8 cellular contexts compared by ENCODE assay signal in the genomic region with DNA sequence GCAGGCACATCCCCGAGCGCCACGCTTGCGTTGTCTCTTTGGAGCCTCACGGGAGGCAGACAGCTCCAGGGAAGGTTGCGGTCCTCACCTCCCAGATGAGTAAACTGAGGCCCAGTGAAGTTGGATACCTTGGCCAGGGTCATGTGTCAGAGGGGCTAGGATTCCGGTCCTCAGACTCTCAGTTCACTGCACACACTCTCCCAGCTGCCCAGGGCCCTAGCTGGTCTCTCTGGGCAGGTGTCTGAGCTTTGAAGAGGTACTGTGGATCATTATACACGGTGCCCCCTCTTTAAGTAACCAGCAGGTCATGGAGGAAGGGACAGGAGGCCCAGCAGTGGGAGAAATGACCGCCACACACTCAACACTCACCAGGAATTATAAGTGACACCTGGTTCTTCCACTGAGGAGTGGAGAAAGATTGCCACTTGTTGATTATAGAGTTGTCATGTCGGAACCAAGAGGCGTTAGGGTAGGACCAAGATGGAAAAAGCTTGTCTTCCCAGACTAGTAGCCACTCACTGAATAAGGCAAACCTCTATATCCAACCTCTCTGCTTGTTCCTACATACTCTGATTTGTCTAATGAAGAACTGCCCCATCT. TPM values are rescaled to one million over a fixed set of nuclear protein-coding genes. Genes with fewer than 3 reads are reported as not detected.
DNase-seq lines count a peak whose midpoint lies in the region; ATAC-seq and TF ChIP-seq lines count a peak whose summit lies in the region.

No MANE protein-coding gene starts in this region.

- H3K4me1 Mint-ChIP-seq in activated naive CD4-positive, alpha-beta T cell treated with anti-CD3 and anti-CD28 coated beads for 36 hours (ENCODE audit: low read depth), result peaks cover 35% of the 10 kb centered on the region
- H3K4me1 Mint-ChIP-seq in activated CD8-positive, alpha-beta T cell treated with anti-CD3 and anti-CD28 coated beads, Interleukin-2, amount 10 ng/mL, durations not matched to agents 7 days and 5 days (ENCODE audit: low read depth), result peaks cover 55% of the 10 kb centered on the region

- H3K36me3 Mint-ChIP-seq in activated naive CD4-positive, alpha-beta T cell treated with anti-CD3 and anti-CD28 coated beads for 36 hours (ENCODE audit: low read depth), result peaks cover 19% of the 10 kb centered on the region
- H3K36me3 Mint-ChIP-seq in activated CD8-positive, alpha-beta T cell treated with anti-CD3 and anti-CD28 coated beads, Interleukin-2, amount 10 ng/mL, durations not matched to agents 7 days and 5 days (ENCODE audit: low read depth), result peaks cover 55% of the 10 kb centered on the region

- H3K27me3 Mint-ChIP-seq in activated naive CD4-positive, alpha-beta T cell treated with anti-CD3 and anti-CD28 coated beads for 36 hours (ENCODE audit: low read depth), result no peaks in the 10 kb centered on the region
- H3K27me3 Mint-ChIP-seq in activated CD8-positive, alpha-beta T cell treated with anti-CD3 and anti-CD28 coated beads, Interleukin-2, amount 10 ng/mL, durations not matched to agents 7 days and 5 days (ENCODE audit: low read depth), result no peaks in the 10 kb centered on the region

- no peak for DNase-seq in activated naive CD4-positive, alpha-beta T cell treated with anti-CD3 and anti-CD28 coated beads for 36 hours
- DNase-seq in activated naive CD4-positive, alpha-beta T cell (lab: John Stamatoyannopoulos, UW), result no peak
- no peak for DNase-seq in activated CD8-positive, alpha-beta T cell treated with anti-CD3 and anti-CD28 coated beads, Interleukin-2, amount 10 ng/mL, durations not matched to agents 7 days and 5 days
- no peak for DNase-seq in substantia nigra (lab: John Stamatoyannopoulos, UW)
- no peak for DNase-seq in amygdala (lab: John Stamatoyannopoulos, UW)
- DNase-seq in GM13976 (ENCODE audit: low spot score), result no peak

- peak overlapping the region; percentile 94 for H3K4me3 Mint-ChIP-seq in activated naive CD4-positive, alpha-beta T cell treated with anti-CD3 and anti-CD28 coated beads for 36 hours
- H3K4me3 Mint-ChIP-seq in activated CD8-positive, alpha-beta T cell treated with anti-CD3 and anti-CD28 coated beads, Interleukin-2, amount 10 ng/mL, durations not matched to agents 7 days and 5 days, result peak overlapping the region; percentile 95

- H3K4me3 ChIP-seq in iPS-18c (ENCODE audit: insufficient read depth, low read depth, low read length), result peak overlapping the region; percentile 93

- POLR2A ChIA-PET in activated CD8-positive, alpha-beta T cell treated with anti-CD3 and anti-CD28 coated beads, Interleukin-2, amount 10 ng/mL, durations not matched to agents 7 days and 5 days (lab: Charles Lee), result interaction anchor here (0.7 to 5.2 kb wide), 4 partner anchors 10 to 49 kb away, joined by 3 to 39 read pairs (median 4); a partner anchor contains a TSS

- no peak for TF ChIP-seq CTCF in GM13976 (IDR thresholded peaks at IDR 0.05; ENCODE audit: borderline replicate concordance, control extremely low read depth, extremely low read depth, insufficient read depth, missing control alignments)

- no peaks in the 10 kb centered on the region for H3K9me3 Mint-ChIP-seq in activated naive CD4-positive, alpha-beta T cell treated with anti-CD3 and anti-CD28 coated beads for 36 hours
- H3K9me3 Mint-ChIP-seq in activated CD8-positive, alpha-beta T cell treated with anti-CD3 and anti-CD28 coated beads, Interleukin-2, amount 10 ng/mL, durations not matched to agents 7 days and 5 days (ENCODE audit: insufficient read depth), result no peaks in the 10 kb centered on the region

- peak overlapping the region; percentile 74 for H3K27ac ChIP-seq in substantia nigra (ENCODE audit: low read depth, low read length, poor library complexity, severe bottlenecking)

- H3K27ac Mint-ChIP-seq in activated naive CD4-positive, alpha-beta T cell treated with anti-CD3 and anti-CD28 coated beads for 36 hours, result peak overlapping the region; percentile 77
- H3K27ac Mint-ChIP-seq in activated CD8-positive, alpha-beta T cell treated with anti-CD3 and anti-CD28 coated beads, Interleukin-2, amount 10 ng/mL, durations not matched to agents 7 days and 5 days, result peak overlapping the region; percentile 91

- intact Hi-C loops in activated naive CD4-positive, alpha-beta T cell treated with anti-CD3 and anti-CD28 coated beads for 36 hours (cut with micrococcal nuclease), result loop anchor here (1.0 to 5.0 kb wide), 3 partner anchors 38 to 249 kb away; a partner anchor contains a TSS

- in situ Hi-C loops in GM13976 (cut with MboI; ENCODE audit: low sequenced_read_pairs, unreplicated experiment), result no loop called here

- peak; percentile 4 for ATAC-seq in activated CD8-positive, alpha-beta T cell treated with anti-CD3 and anti-CD28 coated beads, Interleukin-2, amount 10 ng/mL, durations not matched to agents 7 days and 5 days
- no peak for ATAC-seq in GM21390 (IDR thresholded peaks at IDR 0.05; ENCODE audit: unreplicated experiment)

- H3K9me3 ChIP-seq in iPS-18c (ENCODE audit: control insufficient read depth, insufficient read depth, low read length), result no peaks in the 10 kb centered on the region

- CTCF ChIA-PET in activated naive CD4-positive, alpha-beta T cell treated with anti-CD3 and anti-CD28 coated beads for 36 hours (lab: Charles Lee), result interaction anchor here (0.9 to 1.8 kb wide), 6 partner anchors 12 to 187 kb away, joined by 3 to 6 read pairs (median 4); a partner anchor contains a TSS
- CTCF ChIA-PET in activated CD8-positive, alpha-beta T cell treated with anti-CD3 and anti-CD28 coated beads, Interleukin-2, amount 10 ng/mL, durations not matched to agents 7 days and 5 days (lab: Charles Lee), result interaction anchor here (0.7 to 2.7 kb wide), 9 partner anchors 12 to 243 kb away, joined by 3 to 12 read pairs (median 4); a partner anchor contains a TSS

RNA-seq across cellular contexts. Expression of a gene that starts 0.6 kb away (rescaled TPM):
- 10 to 100 TPM; 38.3 to 41.3 TPM for total RNA-seq in activated naive CD4-positive, alpha-beta T cell treated with anti-CD3 and anti-CD28 coated beads for 36 hours
- total RNA-seq in activated CD8-positive, alpha-beta T cell treated with anti-CD3 and anti-CD28 coated beads, Interleukin-2, amount 10 ng/mL, durations not matched to agents 7 days and 5 days, result 10 to 100 TPM; 73.7 to 75.6 TPM

RNA-seq across cellular contexts. Expression of a gene that starts 18.1 kb away (rescaled TPM):
- total RNA-seq in activated naive CD4-positive, alpha-beta T cell treated with anti-CD3 and anti-CD28 coated beads for 36 hours, result 10 to 100 TPM; 19.1 to 19.7 TPM
- 10 to 100 TPM; 13.9 to 14.8 TPM for total RNA-seq in activated CD8-positive, alpha-beta T cell treated with anti-CD3 and anti-CD28 coated beads, Interleukin-2, amount 10 ng/mL, durations not matched to agents 7 days and 5 days

RNA-seq across cellular contexts. Expression of a gene that starts 38.1 kb away (rescaled TPM):
- total RNA-seq in activated naive CD4-positive, alpha-beta T cell treated with anti-CD3 and anti-CD28 coated beads for 36 hours, result 100 to 1,000 TPM; 257 to 282 TPM
- 100 to 1,000 TPM; 334 to 346 TPM for total RNA-seq in activated CD8-positive, alpha-beta T cell treated with anti-CD3 and anti-CD28 coated beads, Interleukin-2, amount 10 ng/mL, durations not matched to agents 7 days and 5 days

RNA-seq across cellular contexts. Expression of a gene that starts 45.1 kb away (rescaled TPM):
- under 1 TPM; 0.15 to 0.29 TPM for total RNA-seq in activated naive CD4-positive, alpha-beta T cell treated with anti-CD3 and anti-CD28 coated beads for 36 hours
- 1 to 10 TPM; 1.1 to 1.4 TPM for total RNA-seq in activated CD8-positive, alpha-beta T cell treated with anti-CD3 and anti-CD28 coated beads, Interleukin-2, amount 10 ng/mL, durations not matched to agents 7 days and 5 days

RNA-seq across cellular contexts. Expression of a gene that starts 53.2 kb away (rescaled TPM):
- total RNA-seq in activated naive CD4-positive, alpha-beta T cell treated with anti-CD3 and anti-CD28 coated beads for 36 hours, result 10 to 100 TPM in 1 of 2 experiments, 1 to 10 TPM in 1; 9.5 to 10.2 TPM
- total RNA-seq in activated CD8-positive, alpha-beta T cell treated with anti-CD3 and anti-CD28 coated beads, Interleukin-2, amount 10 ng/mL, durations not matched to agents 7 days and 5 days, result 10 to 100 TPM; 12.1 to 12.4 TPM
